1 cellular context compared by ENCODE assay signal in the genomic region with DNA sequence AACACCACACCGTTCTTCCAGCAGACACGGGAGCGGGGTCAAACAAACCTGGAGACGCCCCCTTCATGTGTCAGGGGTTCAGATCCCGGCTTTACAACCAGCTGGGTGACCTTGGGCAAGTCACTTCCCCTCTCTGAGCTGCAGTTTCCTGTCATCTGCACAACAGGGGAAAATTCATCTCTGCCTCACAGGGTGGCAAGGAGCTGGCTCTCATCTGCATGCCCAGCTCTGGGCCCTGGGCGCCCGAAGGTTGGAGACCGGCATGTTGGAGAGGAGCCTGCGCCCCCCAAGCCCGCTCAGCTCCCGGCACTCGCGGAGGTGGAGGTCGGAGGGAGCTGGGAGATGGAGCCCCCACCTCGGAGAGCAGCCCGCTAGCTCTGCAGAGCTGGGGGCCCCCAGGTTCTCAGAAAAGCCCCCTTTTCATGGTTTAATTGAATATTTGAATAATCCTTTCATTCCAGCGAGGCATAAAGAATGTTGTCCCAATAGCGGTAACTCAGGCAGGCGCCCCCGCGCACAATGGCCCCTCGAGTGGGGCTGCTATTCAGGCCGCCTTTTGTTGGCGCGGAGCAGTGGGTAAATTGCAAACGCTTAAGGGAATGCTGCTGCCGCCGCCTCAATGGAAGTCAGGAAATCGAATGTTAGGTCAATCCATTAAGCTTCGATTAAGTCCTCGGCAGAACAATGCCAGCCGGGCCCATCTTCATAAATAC.
TF ChIP-seq lines count a peak whose summit lies in the region.

No MANE protein-coding gene starts in this region.

TF ChIP-seq in GM23338, 12 proteins besides CTCF, POLR2A, EP300 and RAD21 (continued from another document):
- TF ChIP-seq CREB1 (CRISPR knock-in tag; IDR thresholded peaks at IDR 0.05; ENCODE audit: low read depth): no peak
- TF ChIP-seq ZNF331 (CRISPR knock-in tag; IDR thresholded peaks at IDR 0.05; ENCODE audit: low read depth): no peak
- no peak for TF ChIP-seq NANOG (IDR thresholded peaks at IDR 0.05; ENCODE audit: borderline replicate concordance)
- TF ChIP-seq STAT1 (IDR thresholded peaks at IDR 0.05; ENCODE audit: unreplicated experiment): no peak
